In genomic region chr6:89308525-89309400, GRCh38 we compare ENCODE assay signal across 16 cellular contexts.
"Had no signal": no experiment of that assay in that cellular context is flagged by ENCODE, and none has a peak within 500 bp of the region (broad histone marks: within the 10 kb centered on the region; RNA-seq: fewer than 3 reads in every experiment).

No MANE protein-coding gene starts in this region.

- ATAC-seq: naive thymus-derived CD8-positive, alpha-beta T cell had no signal

- H3K36me3 ChIP-seq: breast epithelium, prostate gland, sigmoid colon, transverse colon had no signal

- H3K4me3 Mint-ChIP-seq: activated CD4-positive, alpha-beta memory T cell treated with anti-CD3 and anti-CD28 coated beads, Interleukin-2, amount 10 ng/mL, durations not matched to agents 7 days and 5 days; activated naive CD8-positive, alpha-beta T cell treated with anti-CD3 and anti-CD28 coated beads for 36 hours; immature natural killer cell; naive thymus-derived CD8-positive, alpha-beta T cell had no signal

- H3K27me3 Mint-ChIP-seq: activated naive CD8-positive, alpha-beta T cell treated with anti-CD3 and anti-CD28 coated beads for 36 hours had no signal

- H3K27me3 ChIP-seq: breast epithelium, dorsolateral prefrontal cortex, sigmoid colon, transverse colon had no signal

- H3K27ac Mint-ChIP-seq: activated CD4-positive, alpha-beta memory T cell treated with anti-CD3 and anti-CD28 coated beads, Interleukin-2, amount 10 ng/mL, durations not matched to agents 7 days and 5 days; activated naive CD8-positive, alpha-beta T cell treated with anti-CD3 and anti-CD28 coated beads for 36 hours; immature natural killer cell had no signal

- H3K9me3 Mint-ChIP-seq: activated CD4-positive, alpha-beta memory T cell treated with anti-CD3 and anti-CD28 coated beads, Interleukin-2, amount 10 ng/mL, durations not matched to agents 7 days and 5 days; activated naive CD8-positive, alpha-beta T cell treated with anti-CD3 and anti-CD28 coated beads for 36 hours; immature natural killer cell; naive thymus-derived CD8-positive, alpha-beta T cell had no signal

- H3K4me1 Mint-ChIP-seq: activated CD4-positive, alpha-beta memory T cell treated with anti-CD3 and anti-CD28 coated beads, Interleukin-2, amount 10 ng/mL, durations not matched to agents 7 days and 5 days; activated naive CD8-positive, alpha-beta T cell treated with anti-CD3 and anti-CD28 coated beads for 36 hours; immature natural killer cell had no signal

- DNase-seq: activated CD4-positive, alpha-beta memory T cell treated with anti-CD3 and anti-CD28 coated beads, Interleukin-2, amount 10 ng/mL, durations not matched to agents 7 days and 5 days; activated gamma-delta T cell; activated naive CD8-positive, alpha-beta T cell treated with anti-CD3 and anti-CD28 coated beads for 36 hours; activated T-cell treated with anti-CD3 and anti-CD28 coated beads, Interleukin-2, amount 50 U/mL, for 48 hours; dorsolateral prefrontal cortex; immature natural killer cell; naive thymus-derived CD8-positive, alpha-beta T cell; sigmoid colon; stimulated activated CD4-positive, alpha-beta T cell treated with anti-CD3 and anti-CD28 coated beads, Interleukin-2, amount 100 ng/mL, for 24 hours; stimulated activated naive CD4-positive, alpha-beta T cell; substantia nigra; T-helper 9 cell; transverse colon had no signal

- H3K4me3 ChIP-seq: breast epithelium, dorsolateral prefrontal cortex, prostate gland, sigmoid colon, transverse colon had no signal

- H3K36me3 Mint-ChIP-seq: activated naive CD8-positive, alpha-beta T cell treated with anti-CD3 and anti-CD28 coated beads for 36 hours; immature natural killer cell; naive thymus-derived CD8-positive, alpha-beta T cell had no signal

- H3K9me3 ChIP-seq: breast epithelium, prostate gland, sigmoid colon, transverse colon had no signal

- H3K27ac ChIP-seq: breast epithelium, dorsolateral prefrontal cortex, prostate gland, sigmoid colon, transverse colon, VCaP had no signal
